In the genomic region with DNA sequence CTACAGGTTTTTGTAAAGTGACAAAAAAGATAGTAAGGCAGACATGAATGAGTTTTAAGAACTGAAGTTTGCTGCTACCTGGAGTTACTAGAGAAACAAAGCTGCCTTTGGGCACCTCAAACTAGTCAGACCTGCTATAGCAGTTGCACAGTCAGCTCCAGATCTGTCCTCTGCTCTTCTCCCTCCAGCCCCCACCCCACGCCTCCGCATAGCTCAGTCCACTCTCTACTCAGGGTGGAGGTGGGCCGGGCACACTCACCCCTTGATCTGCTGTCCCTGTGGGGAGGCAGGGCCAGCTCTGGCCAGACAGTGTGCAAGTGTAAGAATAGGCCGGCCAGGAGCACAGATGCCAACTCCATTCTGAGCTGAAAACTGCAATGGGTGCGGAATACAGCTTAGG, we compare ENCODE assay signal across 12 cellular contexts. TPM values are rescaled to one million over a fixed set of nuclear protein-coding genes. Genes with fewer than 3 reads are reported as not detected.
DNase-seq lines count a peak whose midpoint lies in the region; ATAC-seq and TF ChIP-seq lines count a peak whose summit lies in the region.
"Had no signal": no experiment of that assay in that cellular context is flagged by ENCODE, and none has a peak within 500 bp of the region (broad histone marks: within the 10 kb centered on the region; RNA-seq: fewer than 3 reads in every experiment).

No MANE protein-coding gene starts in this region.

- 23 to 69% methylated on average over 5 of the region's 5 CpGs for WGBS in esophagus squamous epithelium, 2 donors
- no CpG with 5 or more reads among the region's 5 CpGs for WGBS in trophoblast cell (ENCODE audit: extremely low coverage, insufficient coverage, insufficient read length)

- POLR2A ChIA-PET in PC-3 (lab: Charles Lee; ENCODE audit: unreplicated experiment): interaction anchor here (1.8 kb wide), 1 partner anchor 101 kb away, joined by 6 read pairs; no protein-coding TSS in a partner anchor

- no peaks in the 10 kb centered on the region for H3K9me2 ChIP-seq in PC-3 (replicated peaks; ENCODE audit: low read length)

- H3K4ac ChIP-seq in trophoblast cell (ENCODE audit: low read depth, low read length): no peak overlapping the region

- H3K27me3 Mint-ChIP-seq in Calu3 (ENCODE audit: unreplicated experiment): no peaks in the 10 kb centered on the region
- H3K27me3 Mint-ChIP-seq: effector memory CD8-positive, alpha-beta T cell had no signal

- no peak overlapping the region for H3K14ac ChIP-seq in trophoblast cell (ENCODE audit: low read length)

- H3K27me3 ChIP-seq in PC-3 (ENCODE audit: low read length): no peaks in the 10 kb centered on the region
- H3K27me3 ChIP-seq in esophagus squamous epithelium: no peaks in the 10 kb centered on the region
- no peaks in the 10 kb centered on the region for H3K27me3 ChIP-seq in trophoblast cell (ENCODE audit: insufficient read depth, low read length)
- H3K27me3 ChIP-seq: ovary had no signal

- H2BK12ac ChIP-seq in trophoblast cell (ENCODE audit: low read length): no peak overlapping the region

- no peak overlapping the region for H2BK5ac ChIP-seq in trophoblast cell (ENCODE audit: low read depth, low read length, poor library complexity)

- no peak overlapping the region for H2AFZ ChIP-seq in PC-3 (ENCODE audit: low read length)
- H2AFZ ChIP-seq in trophoblast cell (ENCODE audit: insufficient read depth, low read length, poor library complexity): no peak overlapping the region

- H3K4me3 ChIP-seq in PC-3 (ENCODE audit: low read length): peak overlapping the region; percentile 54
- peak overlapping the region in 3 of 4 donors; percentile 19 to 48 (median 22) for H3K4me3 ChIP-seq in esophagus squamous epithelium
- no peak overlapping the region for H3K4me3 ChIP-seq in trophoblast cell (ENCODE audit: low read depth, low read length)
- H3K4me3 ChIP-seq: ovary, thoracic aorta had no signal

- H3K18ac ChIP-seq in trophoblast cell (ENCODE audit: low read length): no peak overlapping the region

- DNase-seq in Calu3 (peak; percentile 71), PC-3 (peak; percentile 84), esophagus squamous epithelium (lab: John Stamatoyannopoulos, UW) (no peak), trophoblast cell (peak; percentile 75 to 76), NK-92 (lab: John Stamatoyannopoulos, UW; ENCODE audit: unreplicated experiment) (no peak), foreskin melanocyte (no peak)
- DNase-seq: effector memory CD8-positive, alpha-beta T cell; NCI-H1048; ovary had no signal

- BruUV-seq in Calu3 (replicated peaks; lab: Mats Ljungman, UMichigan) (no TSS peak), PC-3 (replicated peaks; lab: Mats Ljungman, UMichigan) (no TSS peak)

- H4K91ac ChIP-seq in trophoblast cell (ENCODE audit: low read depth, low read length): no peak overlapping the region

- H3K9me3 Mint-ChIP-seq in Calu3 (ENCODE audit: low read depth, unreplicated experiment): no peaks in the 10 kb centered on the region
- H3K9me3 Mint-ChIP-seq: effector memory CD8-positive, alpha-beta T cell had no signal

- H3K36me3 Mint-ChIP-seq in Calu3 (ENCODE audit: insufficient read depth, unreplicated experiment): peaks cover 45% of the 10 kb centered on the region

- peak in 1 of 4 donors; percentile 18 for TF ChIP-seq POLR2A in esophagus squamous epithelium (IDR thresholded peaks at IDR 0.05)

- H3K27ac Mint-ChIP-seq in Calu3 (ENCODE audit: unreplicated experiment): peak overlapping the region; percentile 76
- H3K27ac Mint-ChIP-seq: effector memory CD8-positive, alpha-beta T cell had no signal

- CTCF ChIA-PET in Calu3 (lab: Charles Lee): interaction anchor here (0.7 to 3.8 kb wide), 10 partner anchors 43 to 263 kb away, joined by 3 to 15 read pairs (median 4); no protein-coding TSS in a partner anchor
- CTCF ChIA-PET in PC-3 (lab: Charles Lee): interaction anchor here (0.6 to 1.2 kb wide), 4 partner anchors 63 to 319 kb away, joined by 3 to 6 read pairs (median 4); no protein-coding TSS in a partner anchor

- H3K4me2 ChIP-seq in PC-3 (ENCODE audit: low read length) (peak overlapping the region; percentile 76), trophoblast cell (ENCODE audit: low read length) (peak overlapping the region; percentile 32)

- H3K36me3 ChIP-seq in PC-3 (ENCODE audit: low read depth, low read length) (no peaks in the 10 kb centered on the region), esophagus squamous epithelium (no peaks in the 10 kb centered on the region), trophoblast cell (ENCODE audit: control insufficient read depth in 1 of 2, insufficient read depth in 2 of 2, low read length in 2 of 2) (no peaks in the 10 kb centered on the region)
- H3K36me3 ChIP-seq: ovary, thoracic aorta had no signal

- TF ChIP-seq CTCF in Calu3 (IDR thresholded peaks at IDR 0.05; ENCODE audit: unreplicated experiment) (no peak), PC-3 (conservative IDR thresholded peaks at IDR 0.05; ENCODE audit: low read depth, low read length) (no peak), esophagus squamous epithelium (IDR thresholded peaks at IDR 0.05) (no peak)

- no peak overlapping the region for H2AK5ac ChIP-seq in trophoblast cell (ENCODE audit: low read length)

- no peak overlapping the region for H3K23ac ChIP-seq in trophoblast cell (ENCODE audit: low read length)

- H3F3A ChIP-seq in PC-3 (ENCODE audit: low read length, unreplicated experiment): peaks cover 6% of the 10 kb centered on the region

- H4K20me1 ChIP-seq in PC-3 (ENCODE audit: low read length): peaks cover 40% of the 10 kb centered on the region

- H4K12ac ChIP-seq in trophoblast cell (ENCODE audit: low read depth, low read length): no peak overlapping the region

- peak overlapping the region; percentile 78 for H3K4me3 Mint-ChIP-seq in Calu3 (ENCODE audit: low read depth, unreplicated experiment)
- H3K4me3 Mint-ChIP-seq: effector memory CD8-positive, alpha-beta T cell had no signal

- H3K79me1 ChIP-seq in trophoblast cell (ENCODE audit: low read length): peaks cover 24% of the 10 kb centered on the region

- intact Hi-C loops in Calu3 (cut with micrococcal nuclease; ENCODE audit: unreplicated experiment): loop anchor here (5.0 to 10.0 kb wide), 4 partner anchors 62 to 185 kb away; no protein-coding TSS in a partner anchor
- intact Hi-C loops in PC-3 (cut with micrococcal nuclease): loop anchor here (1.0 kb wide), 1 partner anchor 118 kb away; no protein-coding TSS in a partner anchor
- intact Hi-C loops in esophagus squamous epithelium (cut with DNase I): loop anchor here (5.0 to 10.0 kb wide), 3 partner anchors 65 to 213 kb away; no protein-coding TSS in a partner anchor

- H3K9me3 ChIP-seq in PC-3 (ENCODE audit: low read length) (no peaks in the 10 kb centered on the region), esophagus squamous epithelium (no peaks in the 10 kb centered on the region), trophoblast cell (ENCODE audit: insufficient read depth, low read depth, low read length) (no peaks in the 10 kb centered on the region)
- H3K9me3 ChIP-seq: ovary, thoracic aorta had no signal

- H3K9ac ChIP-seq in PC-3 (ENCODE audit: low read length) (no peak overlapping the region), trophoblast cell (ENCODE audit: low read length) (no peak overlapping the region)

- no peak overlapping the region for H4K8ac ChIP-seq in trophoblast cell (ENCODE audit: low read depth, low read length)

- H3K27ac ChIP-seq in PC-3 (ENCODE audit: low read length): peak overlapping the region; percentile 38
- H3K27ac ChIP-seq in esophagus squamous epithelium: peak overlapping the region; percentile 55 to 100 (median 86)
- peak overlapping the region; percentile 29 for H3K27ac ChIP-seq in trophoblast cell (ENCODE audit: low read depth, low read length)
- H3K27ac ChIP-seq: ovary, thoracic aorta had no signal

- ATAC-seq in PC-3 (peak; percentile 8), GM18861 (IDR thresholded peaks at IDR 0.05; ENCODE audit: unreplicated experiment) (no peak), HG03159 (IDR thresholded peaks at IDR 0.05; ENCODE audit: unreplicated experiment) (no peak)
- ATAC-seq: effector memory CD8-positive, alpha-beta T cell had no signal

- H3K4me1 Mint-ChIP-seq in Calu3 (ENCODE audit: low read depth, unreplicated experiment): peaks cover 54% of the 10 kb centered on the region

- H2BK120ac ChIP-seq in trophoblast cell (ENCODE audit: insufficient read depth, low read length, poor library complexity): no peak overlapping the region

- H3K4me1 ChIP-seq in PC-3 (ENCODE audit: insufficient read depth, low read length) (peaks cover 61% of the 10 kb centered on the region), esophagus squamous epithelium (peaks cover 24 to 84% (median 40%) of the 10 kb centered on the region in 3 donors), trophoblast cell (ENCODE audit: control insufficient read depth in 1 of 2, insufficient read depth in 2 of 2, low read length in 2 of 2) (peaks cover 4 to 16% of the 10 kb centered on the region in 2 experiments)

- peaks cover 95% of the 10 kb centered on the region for H3K79me2 ChIP-seq in PC-3 (ENCODE audit: low read length)
- H3K79me2 ChIP-seq in trophoblast cell (ENCODE audit: control insufficient read depth, insufficient read depth, low read length, poor library complexity): peaks cover 20% of the 10 kb centered on the region

RNA-seq across cellular contexts. Expression of gene SERTAD2, which starts 4.1 kb away (rescaled TPM):
- total RNA-seq in Calu3 (2022) (19.2 and 19.4 TPM in 2 replicates), PC-3 (2014; rRNA removed) (19.8 and 34.9 TPM in 2 replicates), esophagus squamous epithelium (10 to 100 TPM; 19.5 to 54.0 (median 20.8) TPM)
- 31.5 and 33.8 TPM in 2 replicates for polyA plus RNA-seq in trophoblast cell (2013)

Comparison
In these comparisons a context has a peak if more than half of its experiments do, and no peak if none do; other contexts are left out.
1. DNase-seq: peak in Calu3 (single experiment), PC-3 (single experiment) and trophoblast cell (2 of 2); none in esophagus squamous epithelium (single experiment), NK-92 (single experiment) and foreskin melanocyte (single experiment).
2. H3K27ac ChIP-seq: peak in every context shown above with its lines; median percentile 86 in esophagus squamous epithelium; 38 in PC-3; 29 in trophoblast cell.